Comparison of ENCODE assay signal across 1 cellular context in the genomic region with DNA sequence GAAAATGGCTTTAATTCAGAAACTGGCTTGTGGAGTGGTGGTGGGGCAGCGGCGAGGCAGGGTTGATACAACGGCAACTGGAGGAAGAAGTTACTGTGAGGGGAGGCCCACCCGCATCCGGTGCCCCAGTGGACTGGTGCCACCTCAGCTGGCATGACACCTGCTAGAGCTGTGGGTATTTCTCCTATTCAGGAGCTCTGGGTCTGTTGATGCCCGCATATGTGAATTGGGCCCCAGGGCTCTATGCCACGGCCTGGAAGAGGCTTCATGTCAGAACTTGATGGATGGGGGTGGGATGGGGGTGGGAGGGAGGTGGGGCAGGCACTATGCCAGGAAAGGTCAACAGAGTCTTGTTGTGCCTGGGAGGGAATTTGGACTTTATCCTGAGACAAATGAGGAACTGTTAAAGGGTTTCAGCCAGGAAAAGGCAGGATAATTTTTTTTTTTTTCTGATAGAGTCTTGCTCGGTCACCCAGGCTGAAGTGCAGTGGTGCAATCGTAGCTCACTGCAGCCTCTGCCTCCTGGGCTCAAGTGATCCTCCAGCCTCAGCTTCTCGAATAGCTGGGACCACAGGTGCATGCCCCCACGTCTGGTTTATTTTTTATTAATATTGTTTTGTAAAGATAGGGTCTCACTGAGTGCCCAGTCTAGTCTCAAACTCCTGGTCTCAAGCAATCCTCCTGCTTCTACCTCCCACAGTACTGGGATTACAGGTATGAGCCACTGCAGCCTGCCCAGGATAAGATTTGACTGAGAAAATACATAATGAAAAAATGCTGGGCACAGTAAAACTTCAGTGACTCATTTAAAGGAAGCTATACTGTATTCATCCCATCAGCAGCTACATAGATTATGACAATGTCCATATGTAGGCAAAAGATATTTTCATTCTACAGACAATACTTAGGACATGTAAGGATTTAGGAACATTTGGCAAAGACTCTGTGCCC.
TF ChIP-seq lines count a peak whose summit lies in the region.

No MANE protein-coding gene starts in this region.

TF ChIP-seq in GM23338, 12 proteins besides CTCF, POLR2A, EP300 and RAD21:
- TF ChIP-seq ZNF462 (CRISPR knock-in tag; IDR thresholded peaks at IDR 0.05) (no peak), POLR2AphosphoS5 (IDR thresholded peaks at IDR 0.05; ENCODE audit: low read depth) (no peak), ETS1 (IDR thresholded peaks at IDR 0.05) (no peak), ZNF331 (CRISPR knock-in tag; IDR thresholded peaks at IDR 0.05; ENCODE audit: low read depth) (no peak), EZH2 (IDR thresholded peaks at IDR 0.05; ENCODE audit: low read depth, unreplicated experiment) (no peak), JUNB (IDR thresholded peaks at IDR 0.05; ENCODE audit: unreplicated experiment) (no peak), EZH2phosphoT487 (IDR thresholded peaks at IDR 0.05; ENCODE audit: unreplicated experiment) (no peak), CREB1 (CRISPR knock-in tag; IDR thresholded peaks at IDR 0.05; ENCODE audit: low read depth) (no peak), STAT1 (IDR thresholded peaks at IDR 0.05; ENCODE audit: unreplicated experiment) (no peak), NANOG (IDR thresholded peaks at IDR 0.05; ENCODE audit: borderline replicate concordance) (no peak), ZNF114 (CRISPR knock-in tag; IDR thresholded peaks at IDR 0.05) (no peak), REST (IDR thresholded peaks at IDR 0.05; ENCODE audit: unreplicated experiment) (no peak)
TF ChIP-seq in GM23338: peak in this region for 0.
